In the genomic region with DNA sequence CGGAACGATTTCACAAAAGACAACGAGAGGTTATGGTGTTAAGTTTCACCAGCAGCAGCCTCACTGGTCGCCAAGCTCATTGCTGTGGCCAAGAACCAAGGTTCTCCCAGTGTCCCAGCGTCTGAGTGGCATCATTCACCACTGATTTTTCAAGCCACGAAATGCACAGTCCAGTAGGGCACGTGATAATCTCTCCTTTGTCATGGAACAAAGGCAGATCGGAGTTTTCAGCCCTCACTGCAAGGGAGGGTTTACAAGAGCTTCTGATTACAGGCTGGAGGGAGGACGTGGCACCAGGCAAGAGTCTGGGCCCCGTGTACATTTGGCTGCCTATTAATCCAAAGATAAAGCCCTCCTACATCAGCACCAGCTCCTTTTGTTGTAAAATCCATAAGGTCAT, we compare ENCODE assay signal across 10 cellular contexts. TPM values are rescaled to one million over a fixed set of nuclear protein-coding genes. Genes with fewer than 3 reads are reported as not detected.
DNase-seq lines count a peak whose midpoint lies in the region; ATAC-seq and TF ChIP-seq lines count a peak whose summit lies in the region.
"Had no signal": no experiment of that assay in that cellular context is flagged by ENCODE, and none has a peak within 500 bp of the region (broad histone marks: within the 10 kb centered on the region; RNA-seq: fewer than 3 reads in every experiment).

No MANE protein-coding gene starts in this region.

- no peak overlapping the region for H3K27ac Mint-ChIP-seq in naive thymus-derived CD4-positive, alpha-beta T cell

- DNase-seq in DMS53 (lab: John Stamatoyannopoulos, UW) (peak; percentile 42), DMS53 treated with DMSO at 0.1 percent for 48 hours (lab: John Stamatoyannopoulos, UW; ENCODE audit: unreplicated experiment) (no peak), NCI-H345 treated with DMSO at 0.1 percent for 48 hours (lab: John Stamatoyannopoulos, UW; ENCODE audit: unreplicated experiment) (peak; percentile 44), esophagus squamous epithelium (lab: John Stamatoyannopoulos, UW) (no peak), renal cortical epithelial cell (ENCODE audit: low read depth) (peak; percentile 29), NCI-H524 treated with DMSO at 0.1 percent for 48 hours (lab: John Stamatoyannopoulos, UW) (no peak)
- DNase-seq in naive thymus-derived CD4-positive, alpha-beta T cell = no peak
- DNase-seq: activated CD4-positive, alpha-beta T cell treated with anti-CD3 and anti-CD28 coated beads for 4 hours; NCI-H446 had no signal

- H3K4me1 Mint-ChIP-seq in naive thymus-derived CD4-positive, alpha-beta T cell = peaks cover 3 to 19% (median 7%) of the 10 kb centered on the region in 7 donors

- H3K9me3 ChIP-seq in esophagus squamous epithelium = no peaks in the 10 kb centered on the region
- H3K9me3 ChIP-seq in naive thymus-derived CD4-positive, alpha-beta T cell (ENCODE audit: control insufficient read depth in 2 of 3, low read length in 3 of 3) = no peaks in the 10 kb centered on the region

- H3K27ac ChIP-seq in esophagus squamous epithelium = peak overlapping the region; percentile 40 to 90 (median 84)
- H3K27ac ChIP-seq in naive thymus-derived CD4-positive, alpha-beta T cell (ENCODE audit: low read depth, low read length) = no peak overlapping the region

- CTCF ChIA-PET in naive thymus-derived CD4-positive, alpha-beta T cell (lab: Charles Lee) = no interaction called here

- intact Hi-C loops in esophagus squamous epithelium (cut with DNase I) = loop anchor here (10.0 kb wide), 1 partner anchor 368 kb away; no protein-coding TSS in a partner anchor
- intact Hi-C loops in naive thymus-derived CD4-positive, alpha-beta T cell (cut with micrococcal nuclease) = no loop called here

- H3K36me3 ChIP-seq in esophagus squamous epithelium = no peaks in the 10 kb centered on the region
- no peaks in the 10 kb centered on the region for H3K36me3 ChIP-seq in naive thymus-derived CD4-positive, alpha-beta T cell (ENCODE audit: control insufficient read depth in 2 of 3, insufficient read depth in 3 of 3, low read length in 3 of 3)

- TF ChIP-seq POLR2A in esophagus squamous epithelium (IDR thresholded peaks at IDR 0.05) = no peak

- peak overlapping the region; percentile 61 to 76 (median 69) for H3K4me3 ChIP-seq in esophagus squamous epithelium
- H3K4me3 ChIP-seq in naive thymus-derived CD4-positive, alpha-beta T cell (ENCODE audit: low read length) = no peak overlapping the region

- H3K36me3 Mint-ChIP-seq in naive thymus-derived CD4-positive, alpha-beta T cell = no peaks in the 10 kb centered on the region

- ATAC-seq in naive thymus-derived CD4-positive, alpha-beta T cell = no peak
- ATAC-seq in HG02885 (IDR thresholded peaks at IDR 0.05; ENCODE audit: poor library complexity, unreplicated experiment) = no peak

- peaks cover 13 to 37% (median 14%) of the 10 kb centered on the region in 3 donors for H3K4me1 ChIP-seq in esophagus squamous epithelium
- peaks cover 0 to 13% of the 10 kb centered on the region in 2 donors for H3K4me1 ChIP-seq in naive thymus-derived CD4-positive, alpha-beta T cell (ENCODE audit: control insufficient read depth in 2 of 2, insufficient read depth in 2 of 2, low read length in 2 of 2)

- H3K4me3 Mint-ChIP-seq in naive thymus-derived CD4-positive, alpha-beta T cell = peak overlapping the region in 4 of 10 donors; percentile 68 to 77 (median 76)

- POLR2A ChIA-PET in naive thymus-derived CD4-positive, alpha-beta T cell (lab: Charles Lee) = no interaction called here

- peaks cover 49 to 64% (median 57%) of the 10 kb centered on the region in 5 donors for H3K27me3 Mint-ChIP-seq in naive thymus-derived CD4-positive, alpha-beta T cell

- 43 to 47% methylated on average over 9 to 10 of the region's 10 CpGs for WGBS in esophagus squamous epithelium, 2 donors

- H3K9me3 Mint-ChIP-seq in naive thymus-derived CD4-positive, alpha-beta T cell = no peaks in the 10 kb centered on the region

- TF ChIP-seq CTCF in esophagus squamous epithelium (IDR thresholded peaks at IDR 0.05) = no peak

- H3K27me3 ChIP-seq in esophagus squamous epithelium = peaks cover 0 to 65% (median 12%) of the 10 kb centered on the region in 4 donors
- peaks cover 0 to 18% of the 10 kb centered on the region in 2 donors for H3K27me3 ChIP-seq in naive thymus-derived CD4-positive, alpha-beta T cell (ENCODE audit: control insufficient read depth in 2 of 2, insufficient read depth in 2 of 2, low read length in 2 of 2)

RNA-seq across cellular contexts. Expression of gene CD24, which starts 2.0 kb away (rescaled TPM):
- 1,000 to 10,000 TPM in 3 of 4 donors, 100 to 1,000 TPM in 1; 711 to 1,654 (median 1,435) TPM for total RNA-seq in esophagus squamous epithelium
- 2,116 and 7,557 TPM in 2 replicates for total RNA-seq in renal cortical epithelial cell
- total RNA-seq in naive thymus-derived CD4-positive, alpha-beta T cell = 1 to 10 TPM in 1 of 5 experiments, under 1 TPM in 4; 0.24 to 3.5 (median 0.73) TPM
- under 1 TPM; 0.15 to 0.23 TPM for polyA plus RNA-seq in naive thymus-derived CD4-positive, alpha-beta T cell

RNA-seq across cellular contexts. Expression of gene MTRES1, which starts 55.5 kb away (rescaled TPM):
- total RNA-seq in esophagus squamous epithelium (10 to 100 TPM in 3 of 4 donors, 1 to 10 TPM in 1; 6.8 to 19.7 (median 15.6) TPM), renal cortical epithelial cell (12.0 and 18.5 TPM in 2 replicates)
- total RNA-seq in naive thymus-derived CD4-positive, alpha-beta T cell = 10 to 100 TPM; 10.8 to 21.7 (median 19.5) TPM
- 10 to 100 TPM; 13.9 to 20.2 TPM for polyA plus RNA-seq in naive thymus-derived CD4-positive, alpha-beta T cell

Comparison
In these comparisons a context has a peak if more than half of its experiments do, and no peak if none do; other contexts are left out.
1. DNase-seq: peak in DMS53 (single experiment), NCI-H345 treated with DMSO at 0.1 percent for 48 hours (single experiment) and renal cortical epithelial cell (single experiment); none in DMS53 treated with DMSO at 0.1 percent for 48 hours (single experiment), esophagus squamous epithelium (single experiment), NCI-H524 treated with DMSO at 0.1 percent for 48 hours (single experiment) and naive thymus-derived CD4-positive, alpha-beta T cell (0 of 9).
2. RNA of gene CD24, which starts 2.0 kb away (total RNA-seq): 2,116 to 7,557 TPM in renal cortical epithelial cell and 711 to 1,654 TPM in esophagus squamous epithelium; 0.24 to 3.5 TPM in naive thymus-derived CD4-positive, alpha-beta T cell; every median in the first group is over 100 times any median in the second.